Comparison of ENCODE assay signal across 8 cellular contexts in the genomic region with DNA sequence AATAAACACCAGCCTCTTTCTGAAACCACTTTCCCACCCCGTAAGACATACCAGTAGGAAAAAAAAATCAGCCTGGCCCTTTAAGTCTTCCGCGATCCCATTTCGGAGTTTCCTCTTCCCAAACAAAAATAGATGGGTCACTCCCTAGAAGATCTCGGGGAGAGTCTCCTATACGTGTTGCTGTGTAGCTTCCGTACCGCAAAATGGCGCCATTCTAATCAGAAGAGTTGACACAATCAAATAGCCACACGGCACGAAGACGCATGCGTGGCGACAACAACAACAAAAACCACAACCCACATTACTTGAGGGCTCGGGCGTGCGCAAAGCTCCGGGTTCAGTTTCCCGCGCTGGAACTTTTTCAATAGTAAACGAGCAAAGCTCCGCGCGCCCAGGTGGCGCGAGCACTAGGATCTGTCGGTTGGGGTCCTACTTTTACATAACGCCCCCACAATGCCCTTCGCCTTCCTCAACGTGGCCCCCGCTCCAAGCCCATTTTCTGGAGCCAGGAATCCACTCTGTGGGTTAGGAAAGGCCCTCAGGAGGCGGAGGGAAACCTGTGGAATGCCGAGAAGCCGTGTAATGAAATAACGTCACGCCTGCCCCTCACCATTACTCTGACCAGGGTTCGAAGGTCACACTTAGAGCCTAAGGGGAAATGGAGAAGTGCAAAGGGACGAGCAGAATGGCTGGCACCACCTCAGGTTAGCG. TPM values are rescaled to one million over a fixed set of nuclear protein-coding genes. Genes with fewer than 3 reads are reported as not detected.
DNase-seq lines count a peak whose midpoint lies in the region; TF ChIP-seq lines count a peak whose summit lies in the region.

Gene GPANK1 (minus strand): TSS at position 208 of the 711 bp plus-strand sequence. CDS start 519 bp downstream, outside the sequence.

- no peak for TF ChIP-seq CTCF in AG04449 (IDR thresholded peaks at IDR 0.05; ENCODE audit: insufficient read depth, low read length, missing control alignments)
- no peak for TF ChIP-seq CTCF in PC-9 (conservative IDR thresholded peaks at IDR 0.05)

- DNase-seq in AG04449 (ENCODE audit: low read depth, low spot score) (no peak), KG1 (lab: John Stamatoyannopoulos, UW) (peak; percentile 77), PC-9 (peak; percentile 83 to 85), activated T-cell treated with anti-CD3 and anti-CD28 coated beads for 4 hours (peak; percentile 84), epidermal melanocyte (ENCODE audit: insufficient read length, low spot score) (peak; percentile 90)
- DNase-seq in stimulated activated CD8-positive, alpha-beta memory T cell treated with anti-CD3 and anti-CD28 coated beads, Interleukin-2, amount 100 ng/mL, for 1 hour (ENCODE audit: low read depth in 2 of 2): peak; percentile 74 to 82

- H3K4me2 ChIP-seq in PC-9: peak within 1 kb of the TSS; percentile 95

- peak within 1 kb of the TSS; percentile 86 for H2AFZ ChIP-seq in PC-9

- POLR2A ChIA-PET in AG04449 (lab: Yijun Ruan, JAX) (interaction anchor here (1.5 to 3.5 kb wide), 3 partner anchors 12 to 232 kb away, joined by 3 to 31 read pairs (median 7); partner anchors contain the start of genes ABHD16A, BAG6 and EHMT2), PC-9 (lab: Charles Lee; ENCODE audit: unreplicated experiment) (interaction anchor here (0.6 to 1.0 kb wide), 4 partner anchors 14 to 418 kb away, joined by 3 to 4 read pairs (median 4); partner anchors contain the start of genes NEU1 and NFKBIL1)

- CTCF ChIA-PET in AG04449 (lab: Yijun Ruan, JAX) (interaction anchor here (0.9 to 2.2 kb wide), 4 partner anchors 9 to 119 kb away, joined by 3 to 19 read pairs (median 6); partner anchors contain the start of genes APOM, ATP6V1G2, BAG6 and LY6G5C), PC-9 (lab: Charles Lee) (interaction anchor here (0.6 kb wide), 1 partner anchor 166 kb away, joined by 11 read pairs; no protein-coding TSS in a partner anchor)

- H3K27me3 ChIP-seq in PC-9 (ENCODE audit: insufficient read depth, low read depth) (no peaks in the 10 kb centered on the region), mononuclear cell (ENCODE audit: insufficient read depth, low read length) (no peaks in the 10 kb centered on the region)

- no TSS peak for BruUV-seq in PC-9 (replicated peaks; lab: Mats Ljungman, UMichigan)

- H3F3A ChIP-seq in PC-9 (ENCODE audit: insufficient read depth, low read depth): peaks cover 23% of the 10 kb centered on the region

- peak; percentile 43 for TF ChIP-seq POLR2A in GM19099 (IDR thresholded peaks at IDR 0.05; ENCODE audit: extremely low read depth, insufficient read length, low read depth)

- intact Hi-C loops in PC-9 (cut with micrococcal nuclease; ENCODE audit: unreplicated experiment): loop anchor here (2.0 to 10.0 kb wide), 2 partner anchors 118 to 510 kb away; partner anchors contain the start of genes AGPAT1, ATP6V1G2, NFKBIL1 and RNF5

- no peaks in the 10 kb centered on the region for H3K9me2 ChIP-seq in PC-9 (ENCODE audit: insufficient read depth)

- H3K4me1 ChIP-seq in PC-9 (replicated peaks; ENCODE audit: insufficient read depth) (peaks cover 24% of the 10 kb centered on the region), mononuclear cell (ENCODE audit: insufficient read depth, low read length) (peaks cover 67% of the 10 kb centered on the region)

- peak within 1 kb of the TSS; percentile 80 for H3K27ac ChIP-seq in PC-9

- H4K20me1 ChIP-seq in PC-9 (ENCODE audit: insufficient read depth): peaks cover 3% of the 10 kb centered on the region; the same call in 1 of the 2 replicates

- H3K4me3 ChIP-seq in AG04449 (ENCODE audit: low read depth, low read length): peak within 1 kb of the TSS; percentile 98
- H3K4me3 ChIP-seq in PC-9: peak within 1 kb of the TSS; percentile 90
- H3K4me3 ChIP-seq in mononuclear cell (ENCODE audit: low read length): peak within 1 kb of the TSS; percentile 86

- peaks cover 31% of the 10 kb centered on the region for H3K36me3 ChIP-seq in PC-9 (ENCODE audit: low read depth)

- no peaks in the 10 kb centered on the region for H3K9me3 ChIP-seq in PC-9 (ENCODE audit: insufficient read depth, low read depth)
- H3K9me3 ChIP-seq in mononuclear cell (ENCODE audit: low read depth, low read length): no peaks in the 10 kb centered on the region

- peaks cover 56% of the 10 kb centered on the region for H3K79me2 ChIP-seq in PC-9 (ENCODE audit: low read depth)

RNA-seq across cellular contexts. Expression of gene GPANK1, which starts in this region (rescaled TPM):
- total RNA-seq in PC-9 (2021) (11.5 and 13.0 TPM in 2 replicates), mononuclear cell (11.9 TPM)
